In the genomic region with DNA sequence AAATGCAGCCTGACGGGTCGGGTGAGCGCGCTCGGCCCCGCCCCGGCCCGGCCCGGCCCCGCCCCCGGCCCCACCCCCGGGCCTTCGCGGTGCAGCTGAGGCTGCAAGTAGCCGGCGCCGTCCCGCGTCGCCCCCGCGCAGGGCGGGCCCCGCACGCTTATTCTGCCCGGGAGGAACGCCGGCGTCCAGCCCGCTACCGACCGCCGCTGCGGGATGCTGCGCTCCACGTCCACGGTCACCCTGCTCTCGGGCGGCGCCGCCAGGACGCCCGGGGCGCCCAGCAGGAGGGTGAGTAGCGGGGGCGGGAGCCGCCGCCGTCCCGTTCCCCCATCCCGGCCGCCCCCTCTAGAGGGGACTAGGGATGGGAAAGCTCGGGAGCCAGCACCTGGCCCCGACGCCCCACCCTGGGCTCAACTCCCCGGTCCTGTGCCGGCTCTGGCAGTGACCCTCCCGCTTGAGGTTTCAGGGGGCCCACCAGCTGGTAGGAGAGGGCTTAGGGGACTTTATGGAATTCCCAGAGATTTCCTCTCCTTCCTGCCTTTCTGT, we compare ENCODE assay signal across 8 cellular contexts. TPM values are rescaled to one million over a fixed set of nuclear protein-coding genes. Genes with fewer than 3 reads are reported as not detected.
DNase-seq lines count a peak whose midpoint lies in the region; ATAC-seq, FAIRE-seq and TF ChIP-seq lines count a peak whose summit lies in the region.

A gene with protein sequence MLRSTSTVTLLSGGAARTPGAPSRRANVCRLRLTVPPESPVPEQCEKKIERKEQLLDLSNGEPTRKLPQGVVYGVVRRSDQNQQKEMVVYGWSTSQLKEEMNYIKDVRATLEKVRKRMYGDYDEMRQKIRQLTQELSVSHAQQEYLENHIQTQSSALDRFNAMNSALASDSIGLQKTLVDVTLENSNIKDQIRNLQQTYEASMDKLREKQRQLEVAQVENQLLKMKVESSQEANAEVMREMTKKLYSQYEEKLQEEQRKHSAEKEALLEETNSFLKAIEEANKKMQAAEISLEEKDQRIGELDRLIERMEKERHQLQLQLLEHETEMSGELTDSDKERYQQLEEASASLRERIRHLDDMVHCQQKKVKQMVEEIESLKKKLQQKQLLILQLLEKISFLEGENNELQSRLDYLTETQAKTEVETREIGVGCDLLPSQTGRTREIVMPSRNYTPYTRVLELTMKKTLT (plus strand): TSS at position 83 of the 546 bp plus-strand sequence. CDS start 131 bp downstream, at position 214.

- H3K4me3 Mint-ChIP-seq in T-helper 2 cell treated with Interferon-gamma antibody and Interleukin-4, amounts not matched to agents 5 μg/mL and 100 μg/mL, for 36 hours: peak within 1 kb of the TSS; percentile 73

- H3K9me3 ChIP-seq in breast epithelium (no peaks in the 10 kb centered on the region), keratinocyte (ENCODE audit: control insufficient read depth, low read depth, low read length) (no peaks in the 10 kb centered on the region)

- H3K27me3 ChIP-seq in breast epithelium (no peaks in the 10 kb centered on the region), keratinocyte (ENCODE audit: control insufficient read depth, extremely low read depth, insufficient read depth, low read length) (no peaks in the 10 kb centered on the region)

- peaks cover 3 to 15% of the 10 kb centered on the region in 2 donors for H3K4me1 ChIP-seq in breast epithelium
- H3K4me1 ChIP-seq in keratinocyte (ENCODE audit: control insufficient read depth, extremely low read depth, insufficient read depth, low read length): peaks cover 31% of the 10 kb centered on the region

- no peaks in the 10 kb centered on the region for H3K36me3 Mint-ChIP-seq in T-helper 2 cell treated with Interferon-gamma antibody and Interleukin-4, amounts not matched to agents 5 μg/mL and 100 μg/mL, for 36 hours (ENCODE audit: low read depth)

- H3K4me3 ChIP-seq in breast epithelium (peak within 1 kb of the TSS; percentile 54 to 83 (median 70)), keratinocyte (ENCODE audit: control insufficient read depth in 2 of 3, extremely low read depth in 1 of 3, insufficient read depth in 2 of 3, low read depth in 1 of 3, low read length in 3 of 3) (peak within 1 kb of the TSS; percentile 46 to 59 (median 54))

- H3K4me2 ChIP-seq in keratinocyte (ENCODE audit: control insufficient read depth, extremely low read depth, insufficient read depth, low read depth, low read length): peak within 1 kb of the TSS; percentile 87

- intact Hi-C loops in breast epithelium (cut with DNase I; ENCODE audit: low total_unique reads): no loop called here

- peak within 1 kb of the TSS; percentile 24 for H3K9ac ChIP-seq in keratinocyte (ENCODE audit: control insufficient read depth, extremely low read depth, insufficient read depth, low read length)

- H4K20me1 ChIP-seq in keratinocyte (ENCODE audit: control insufficient read depth, extremely low read depth, insufficient read depth, low read length): no peaks in the 10 kb centered on the region

- TF ChIP-seq POLR2A in breast epithelium (IDR thresholded peaks at IDR 0.05): no peak

- DNase-seq in GM13977 (ENCODE audit: low spot score) (peak; percentile 62), breast epithelium (ENCODE audit: low spot score in 2 of 2) (peak in 1 of 2 donors; percentile 69), keratinocyte (ENCODE audit: low read depth, low spot score) (no peak), cerebellar nuclear complex (lab: John Stamatoyannopoulos, UW) (no peak), OCI-M2 (lab: John Stamatoyannopoulos, UW; ENCODE audit: unreplicated experiment) (no peak)
- peak; percentile 18 for DNase-seq in T-helper 2 cell treated with Interferon-gamma antibody and Interleukin-4, amounts not matched to agents 5 μg/mL and 100 μg/mL, for 36 hours (ENCODE audit: low spot score)
- DNase-seq in stimulated activated CD4-positive, alpha-beta T cell treated with anti-CD3 and anti-CD28 coated beads, Interleukin-1b, Interleukin-23, amount 100 ng/mL, for 24 hours (ENCODE audit: low read depth in 4 of 4, low spot score in 1 of 4): peak in 3 of 4 experiments; percentile 8 to 44 (median 33)

- H2AFZ ChIP-seq in keratinocyte (ENCODE audit: control insufficient read depth, low read length): peak within 1 kb of the TSS; percentile 77

- in situ Hi-C loops in GM13977 (cut with MboI; ENCODE audit: low pct_unique_long_range_greater_than_20kb, low sequenced_read_pairs, unreplicated experiment): no loop called here

- H3K27me3 Mint-ChIP-seq in T-helper 2 cell treated with Interferon-gamma antibody and Interleukin-4, amounts not matched to agents 5 μg/mL and 100 μg/mL, for 36 hours (ENCODE audit: low read depth): peaks cover 29% of the 10 kb centered on the region

- dilution Hi-C loops in keratinocyte (cut with MboI; ENCODE audit: extremely low pct_ligation_motif_present, low sequenced_read_pairs): no loop called here

- no peak for FAIRE-seq in keratinocyte (lab: Jason Lieb, UNC)

- ATAC-seq in GM21390 (IDR thresholded peaks at IDR 0.05; ENCODE audit: unreplicated experiment): no peak

- no peaks in the 10 kb centered on the region for H3K9me3 Mint-ChIP-seq in T-helper 2 cell treated with Interferon-gamma antibody and Interleukin-4, amounts not matched to agents 5 μg/mL and 100 μg/mL, for 36 hours

- no peak within 1 kb of the TSS for H3K27ac Mint-ChIP-seq in T-helper 2 cell treated with Interferon-gamma antibody and Interleukin-4, amounts not matched to agents 5 μg/mL and 100 μg/mL, for 36 hours

- H3K79me2 ChIP-seq in keratinocyte (ENCODE audit: control insufficient read depth, insufficient read depth, low read length): no peaks in the 10 kb centered on the region

- H3K36me3 ChIP-seq in breast epithelium (no peaks in the 10 kb centered on the region), keratinocyte (ENCODE audit: control insufficient read depth in 2 of 2, extremely low read depth in 1 of 2, insufficient read depth in 2 of 2, low read length in 2 of 2) (no peaks in the 10 kb centered on the region)

- no peak for TF ChIP-seq CTCF in GM13977 (IDR thresholded peaks at IDR 0.05; ENCODE audit: extremely low read depth, insufficient read depth, missing control alignments)
- TF ChIP-seq CTCF in breast epithelium (IDR thresholded peaks at IDR 0.05): no peak
- no peak for TF ChIP-seq CTCF in keratinocyte (optimal IDR thresholded peaks at IDR 0.05 in 1 of 3, IDR thresholded peaks at IDR 0.05 in 1 of 3, conservative IDR thresholded peaks at IDR 0.05 in 1 of 3; ENCODE audit: extremely low read depth in 1 of 3, insufficient read depth in 2 of 3, low read length in 3 of 3)

- H3K27ac ChIP-seq in breast epithelium (peak within 1 kb of the TSS; percentile 81 to 88), keratinocyte (ENCODE audit: control insufficient read depth, insufficient read depth, low read length) (no peak within 1 kb of the TSS)

- H3K4me1 Mint-ChIP-seq in T-helper 2 cell treated with Interferon-gamma antibody and Interleukin-4, amounts not matched to agents 5 μg/mL and 100 μg/mL, for 36 hours (ENCODE audit: low read depth): peaks cover 12% of the 10 kb centered on the region

- H3K9me1 ChIP-seq in keratinocyte (ENCODE audit: control insufficient read depth, extremely low read depth, insufficient read depth, low read length): no peaks in the 10 kb centered on the region

RNA-seq across cellular contexts. Expression of the gene that starts here (rescaled TPM):
- 10 to 100 TPM; 12.1 to 23.0 (median 16.7) TPM for total RNA-seq in breast epithelium
- polyA plus RNA-seq in keratinocyte: 1.1 to 1.8 TPM (median 1.3 TPM) in 3 replicates
- polyA plus RNA-seq in keratinocyte (2011; ENCODE audit: low read depth): 3.9 TPM
- polyA plus RNA-seq in keratinocyte (2011; cell fraction: cytosol; rRNA removed): 0.86 and 1.5 TPM in 2 replicates
- polyA plus RNA-seq in keratinocyte (2011; cell fraction: nucleus; rRNA removed): 0.96 and 1.4 TPM in 2 replicates
- polyA plus RNA-seq in keratinocyte (2012; ENCODE audit: low replicate concordance): 0.92 and 4.7 TPM in 2 replicates
- 0.16 to 0.33 TPM (median 0.30 TPM) in 3 replicates for polyA minus RNA-seq in keratinocyte
- not detected for polyA minus RNA-seq in keratinocyte (2011; cell fraction: cytosol; rRNA and poly(A)+ RNA removed)
- 0.63 TPM in 1 of 2 replicates, not detected in the other for polyA minus RNA-seq in keratinocyte (2011; cell fraction: nucleus; rRNA and poly(A)+ RNA removed)

Comparison
In these comparisons a context has a peak if more than half of its experiments do, and no peak if none do; other contexts are left out.
1. DNase-seq: peak in GM13977 (single experiment), T-helper 2 cell treated with Interferon-gamma antibody and Interleukin-4, amounts not matched to agents 5 μg/mL and 100 μg/mL, for 36 hours (single experiment) and stimulated activated CD4-positive, alpha-beta T cell treated with anti-CD3 and anti-CD28 coated beads, Interleukin-1b, Interleukin-23, amount 100 ng/mL, for 24 hours (3 of 4); none in keratinocyte (single experiment), cerebellar nuclear complex (0 of 2) and OCI-M2 (single experiment).